In the genomic region with DNA sequence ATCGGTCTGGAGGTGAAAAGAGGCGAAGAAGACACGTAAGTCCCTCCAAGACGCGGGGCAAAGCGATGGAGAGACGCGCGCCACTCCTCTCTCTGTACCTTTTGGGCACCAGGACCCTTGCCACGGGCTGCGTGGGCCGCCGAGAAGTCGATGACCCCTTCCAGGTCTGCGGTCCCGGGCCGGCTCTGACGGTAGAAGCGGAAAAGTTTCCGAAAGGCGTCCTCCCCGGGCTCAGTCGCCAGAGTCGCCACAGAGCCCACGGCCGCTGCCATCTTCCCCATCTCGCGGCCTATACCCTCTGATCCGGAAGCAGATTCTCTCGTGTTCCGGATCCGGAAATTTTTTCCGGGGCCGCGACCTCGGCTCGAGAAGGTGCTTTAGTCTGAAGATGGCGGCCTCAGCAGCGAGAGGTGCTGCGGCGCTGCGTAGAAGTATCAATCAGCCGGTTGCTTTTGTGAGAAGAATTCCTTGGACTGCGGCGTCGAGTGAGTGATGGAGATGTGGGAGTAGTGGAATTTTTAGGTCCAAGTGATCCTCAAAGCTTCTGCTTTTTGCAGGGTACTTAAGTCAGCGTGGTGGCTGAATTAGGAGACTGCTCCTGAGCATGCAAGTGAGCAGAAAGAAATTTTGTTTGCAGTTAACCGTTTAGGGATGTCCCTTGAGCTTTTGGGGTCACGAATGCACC, we compare ENCODE assay signal across 8 cellular contexts. TPM values are rescaled to one million over a fixed set of nuclear protein-coding genes. Genes with fewer than 3 reads are reported as not detected.
DNase-seq lines count a peak whose midpoint lies in the region; ATAC-seq and TF ChIP-seq lines count a peak whose summit lies in the region.

A gene with protein sequence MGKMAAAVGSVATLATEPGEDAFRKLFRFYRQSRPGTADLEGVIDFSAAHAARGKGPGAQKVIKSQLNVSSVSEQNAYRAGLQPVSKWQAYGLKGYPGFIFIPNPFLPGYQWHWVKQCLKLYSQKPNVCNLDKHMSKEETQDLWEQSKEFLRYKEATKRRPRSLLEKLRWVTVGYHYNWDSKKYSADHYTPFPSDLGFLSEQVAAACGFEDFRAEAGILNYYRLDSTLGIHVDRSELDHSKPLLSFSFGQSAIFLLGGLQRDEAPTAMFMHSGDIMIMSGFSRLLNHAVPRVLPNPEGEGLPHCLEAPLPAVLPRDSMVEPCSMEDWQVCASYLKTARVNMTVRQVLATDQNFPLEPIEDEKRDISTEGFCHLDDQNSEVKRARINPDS (minus strand): TSS at position 300 of the 685 bp plus-strand sequence. CDS start 19 bp downstream, at position 281.
Gene SLIRP, plus strand, starts transcription at position 380 of the 685 bp plus-strand sequence. Its CDS starts 9 bp downstream, at position 389.

- H3K4me2 ChIP-seq in mesendoderm (ENCODE audit: low read length) = peak within 1 kb of the TSS; percentile 64

- H3K56ac ChIP-seq in mesendoderm (ENCODE audit: low read length) = peak within 1 kb of the TSS; percentile 98

- peak within 1 kb of the TSS; percentile 69 for H3K18ac ChIP-seq in mesendoderm (ENCODE audit: low read length)

- H3K4me1 Mint-ChIP-seq in endodermal cell = peaks cover 20% of the 10 kb centered on the region

- 0 to 1% methylated on average over 24 to 49 of the region's 49 CpGs for WGBS in endodermal cell (ENCODE audit: insufficient coverage in 1 of 2, insufficient read length in 1 of 2), 2 experiments
- no CpG with 5 or more reads among the region's 49 CpGs for WGBS in mesendoderm (ENCODE audit: extremely low coverage, insufficient coverage, low lambda C conversion rate)

- H2BK5ac ChIP-seq in mesendoderm (ENCODE audit: low read length) = peak within 1 kb of the TSS; percentile 11

- H2BK15ac ChIP-seq in mesendoderm (replicated peaks; ENCODE audit: low read depth) = no peak within 1 kb of the TSS

- H3K36me3 Mint-ChIP-seq in endodermal cell (ENCODE audit: low read depth) = peaks cover 32% of the 10 kb centered on the region

- H3K27ac ChIP-seq in endodermal cell (ENCODE audit: low read depth, low read length) (peak within 1 kb of the TSS; percentile 62), mesendoderm (ENCODE audit: low read depth, low read length) (no peak within 1 kb of the TSS)

- no peak for TF ChIP-seq CTCF in endodermal cell (conservative IDR thresholded peaks at IDR 0.05)

- peak within 1 kb of the TSS; percentile 100 for H2AK5ac ChIP-seq in mesendoderm (ENCODE audit: low read length)

- H3K4me3 Mint-ChIP-seq in endodermal cell = peak within 1 kb of the TSS; percentile 92

- H3K4me1 ChIP-seq in endodermal cell (ENCODE audit: control insufficient read depth, insufficient read depth, low read length) = peaks cover 5% of the 10 kb centered on the region
- peaks cover 2% of the 10 kb centered on the region for H3K4me1 ChIP-seq in mesendoderm (ENCODE audit: control insufficient read depth, low read depth, low read length)

- no peaks in the 10 kb centered on the region for H3K9me3 Mint-ChIP-seq in endodermal cell

- H4K5ac ChIP-seq in mesendoderm (ENCODE audit: low read length) = peak within 1 kb of the TSS; percentile 95

- H3K79me1 ChIP-seq in mesendoderm (ENCODE audit: low read length) = peaks cover 11% of the 10 kb centered on the region

- H3K27ac Mint-ChIP-seq in endodermal cell = peak within 1 kb of the TSS; percentile 96

- H3K79me2 ChIP-seq in mesendoderm (ENCODE audit: control insufficient read depth, insufficient read depth, low read length) = peaks cover 52% of the 10 kb centered on the region

- DNase-seq in COR-L47 (lab: John Stamatoyannopoulos, UW) = peak; percentile 76
- peak; percentile 81 for DNase-seq in HT-29 (ENCODE audit: low spot score)
- DNase-seq in NK-92 treated with Interleukin-12 subunit alpha and Interleukin-12 subunit beta, amount 100 ng/mL, for 24 hours (lab: John Stamatoyannopoulos, UW) = peak; percentile 59
- DNase-seq in activated CD8-positive, alpha-beta memory T cell treated with anti-CD3 and anti-CD28 coated beads for 4 hours (ENCODE audit: low read depth in 2 of 2) = peak; percentile 67 to 74
- DNase-seq in endodermal cell = peak; percentile 92
- DNase-seq in mesendoderm = peak; percentile 92
- DNase-seq in stimulated activated CD8-positive, alpha-beta memory T cell treated with anti-CD3 and anti-CD28 coated beads, Interleukin-15, amount 100 ng/mL, for 1 hour (ENCODE audit: low read depth) = peak; percentile 82

- H3K23ac ChIP-seq in mesendoderm (ENCODE audit: low read length) = peak within 1 kb of the TSS; percentile 72

- ATAC-seq in GM21360 (IDR thresholded peaks at IDR 0.05; ENCODE audit: unreplicated experiment) = peak; percentile 95

- H3K9ac ChIP-seq in endodermal cell (ENCODE audit: extremely low read depth, low read length, poor library complexity, severe bottlenecking) (peak within 1 kb of the TSS; percentile 89), mesendoderm (ENCODE audit: low read length) (peak within 1 kb of the TSS; percentile 98)

- H4K8ac ChIP-seq in mesendoderm (ENCODE audit: low read depth, low read length) = peak within 1 kb of the TSS; percentile 93

- H3K27me3 Mint-ChIP-seq in endodermal cell (ENCODE audit: insufficient read depth) = no peaks in the 10 kb centered on the region

- H3K9me3 ChIP-seq in endodermal cell (ENCODE audit: control insufficient read depth, low read length) = no peaks in the 10 kb centered on the region

- H2BK120ac ChIP-seq in mesendoderm (ENCODE audit: low read depth, low read length) = no peak within 1 kb of the TSS

- H3K4me3 ChIP-seq in endodermal cell (ENCODE audit: low read length) (peak within 1 kb of the TSS; percentile 99), mesendoderm (ENCODE audit: low read length) (peak within 1 kb of the TSS; percentile 100)

- peaks cover 40% of the 10 kb centered on the region for H3K36me3 ChIP-seq in endodermal cell (ENCODE audit: control insufficient read depth, insufficient read depth, low read length)
- H3K36me3 ChIP-seq in mesendoderm (ENCODE audit: control insufficient read depth, insufficient read depth, low read length) = peaks cover 2% of the 10 kb centered on the region

- H3K27me3 ChIP-seq in endodermal cell (ENCODE audit: control insufficient read depth, insufficient read depth, low read length, poor library complexity, severe bottlenecking) (no peaks in the 10 kb centered on the region), mesendoderm (ENCODE audit: insufficient read depth, low read length, poor library complexity) (no peaks in the 10 kb centered on the region)

- H3K4ac ChIP-seq in mesendoderm (ENCODE audit: low read depth, low read length) = peak within 1 kb of the TSS; percentile 58

RNA-seq across cellular contexts. Expression of the first gene that starts in this region (rescaled TPM):
- 4.2 and 4.6 TPM in 2 replicates for total RNA-seq in HT-29 (2014; rRNA removed; shearing (Covaris generic))
- 10 to 100 TPM; 11.0 to 15.1 TPM for total RNA-seq in endodermal cell
- polyA plus RNA-seq in endodermal cell (2013, experiment 1 of 2) = 15.6 TPM
- 12.0 TPM for polyA plus RNA-seq in endodermal cell (2013, experiment 2 of 2)
- 10.4 TPM for polyA plus RNA-seq in mesendoderm (2013, experiment 1 of 2)
- 10.4 TPM for polyA plus RNA-seq in mesendoderm (2013, experiment 2 of 2)

RNA-seq across cellular contexts. Expression of gene SLIRP, which starts in this region (rescaled TPM):
- 264 and 331 TPM in 2 replicates for total RNA-seq in HT-29 (2014; rRNA removed; shearing (Covaris generic))
- total RNA-seq in endodermal cell = 100 to 1,000 TPM; 228 to 237 TPM
- polyA plus RNA-seq in endodermal cell (2013, experiment 1 of 2) = 331 TPM
- polyA plus RNA-seq in endodermal cell (2013, experiment 2 of 2) = 313 TPM
- 1,414 TPM for polyA plus RNA-seq in mesendoderm (2013, experiment 1 of 2)
- polyA plus RNA-seq in mesendoderm (2013, experiment 2 of 2) = 1,371 TPM
